ENCODE assay signal across 22 cellular contexts in the genomic region with DNA sequence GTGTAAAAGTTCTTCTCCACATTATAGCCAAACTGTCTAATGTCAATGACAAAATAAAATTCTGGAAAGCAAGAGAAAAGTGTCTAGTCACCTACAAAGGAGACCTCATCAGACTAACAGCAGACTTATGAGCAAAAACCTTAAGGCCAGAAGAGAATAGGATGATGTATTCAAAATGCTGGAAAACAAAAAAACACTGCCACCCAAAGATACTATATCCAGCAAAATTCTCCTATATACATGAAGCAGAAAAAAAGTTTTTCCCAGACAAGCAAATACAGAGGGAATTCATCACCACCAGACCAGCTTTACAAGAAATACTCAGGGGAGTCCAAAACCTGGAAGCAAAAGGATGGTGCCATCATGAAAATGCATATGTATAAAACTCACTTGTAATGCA.
"Had no signal": no experiment of that assay in that cellular context is flagged by ENCODE, and none has a peak within 500 bp of the region (broad histone marks: within the 10 kb centered on the region; RNA-seq: fewer than 3 reads in every experiment).

No MANE protein-coding gene starts in this region.

- H3K27ac Mint-ChIP-seq: immature natural killer cell; mesothelial cell of epicardium; naive B cell; naive thymus-derived CD8-positive, alpha-beta T cell had no signal

- DNase-seq: dermis blood vessel endothelial cell; dorsolateral prefrontal cortex; effector CD4-positive, alpha-beta T cell; effector memory CD4-positive, alpha-beta T cell; foreskin keratinocyte; heart left ventricle; hypothalamus; immature natural killer cell; islet precursor cell; left cardiac atrium; left lung; left ventricle myocardium superior; lower lobe of right lung; mesenchymal stem cell; mucosa of descending colon; naive B cell; naive thymus-derived CD8-positive, alpha-beta T cell had no signal

- H3K4me1 Mint-ChIP-seq: immature natural killer cell; mesothelial cell of epicardium; naive B cell; naive thymus-derived CD8-positive, alpha-beta T cell had no signal

- H3K27me3 Mint-ChIP-seq: naive B cell had no signal

- H3K4me3 ChIP-seq: coronary artery, dorsolateral prefrontal cortex, esophagus muscularis mucosa, gastroesophageal sphincter, heart left ventricle, hepatocyte, left lung, lower lobe of right lung, mucosa of descending colon had no signal

- H3K4me3 Mint-ChIP-seq: immature natural killer cell; mesothelial cell of epicardium; naive B cell; naive thymus-derived CD8-positive, alpha-beta T cell had no signal
